ENCODE assay signal across 22 cellular contexts in the genomic region with DNA sequence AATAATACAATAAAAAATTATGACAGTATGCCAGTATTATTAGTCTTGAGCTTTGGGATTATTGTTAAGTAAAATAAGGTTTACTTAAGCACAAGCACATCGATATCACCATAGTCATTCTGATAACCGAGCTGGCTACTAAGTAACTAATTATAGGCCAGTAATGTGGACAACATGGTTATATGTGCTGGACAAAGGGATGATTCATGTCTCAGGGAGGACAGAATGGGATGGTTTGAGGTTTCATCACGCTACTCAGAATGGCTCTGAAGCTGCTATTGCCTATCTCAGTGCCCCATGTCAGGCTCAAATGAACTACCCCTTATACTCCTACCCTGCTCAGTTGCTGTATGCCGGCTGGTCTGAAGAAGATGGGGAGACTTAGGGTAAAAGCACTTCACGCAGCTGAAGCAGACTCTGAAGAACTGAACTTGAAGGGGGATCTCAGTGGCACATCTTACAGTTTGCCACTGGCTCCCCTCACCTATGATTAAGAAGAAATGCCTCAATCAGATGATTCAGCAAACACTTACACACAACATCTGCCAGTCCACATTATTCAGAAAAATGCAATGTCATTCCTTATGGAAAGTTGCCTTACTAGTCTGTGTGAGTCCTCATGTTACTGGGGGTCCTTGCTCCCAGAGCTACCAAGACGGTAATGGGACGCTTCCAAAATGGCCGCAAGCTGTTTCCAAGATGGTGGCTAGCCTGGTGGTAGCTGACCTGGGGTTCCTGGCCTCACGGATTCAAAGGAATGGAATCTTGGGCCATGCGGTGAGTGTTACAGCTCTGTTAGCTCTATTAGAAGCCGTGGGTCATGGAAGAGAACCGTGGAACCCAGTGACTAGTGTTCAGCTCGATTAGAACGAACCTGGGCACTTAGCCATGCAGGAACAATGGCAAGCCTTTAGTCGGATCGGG.
"Had no signal": no experiment of that assay in that cellular context is flagged by ENCODE, and none has a peak within 500 bp of the region (broad histone marks: within the 10 kb centered on the region; RNA-seq: fewer than 3 reads in every experiment).

No MANE protein-coding gene starts in this region.

- ATAC-seq: activated CD4-positive, CD25-positive, alpha-beta regulatory T cell treated with anti-CD3 and anti-CD28 coated beads, Interleukin-2, amount 50 U/mL, for 24 hours; body of pancreas; heart right ventricle; left ventricle myocardium superior; sciatic nerve had no signal

- H3K27ac ChIP-seq: body of pancreas, heart right ventricle, prostate gland, testis had no signal

- H3K9me3 ChIP-seq: body of pancreas, prostate gland, testis had no signal

- H3K27me3 ChIP-seq: body of pancreas, heart right ventricle, testis had no signal

- DNase-seq: activated CD4-positive, alpha-beta T cell treated with anti-CD3 and anti-CD28 coated beads, Interleukin-2, amount 50 U/mL, for 4 hours; activated effector memory CD4-positive, alpha-beta T cell treated with Interleukin-2 at 50 U/mL for 16 hours; activated T-cell treated with anti-CD3 and anti-CD28 coated beads, Interleukin-2, amount 50 U/mL, for 1 hour; amniotic stem cell; body of pancreas; central memory CD4-positive, alpha-beta T cell; cortex of kidney; effector CD8-positive, alpha-beta T cell; foreskin melanocyte; heart right ventricle; islet precursor cell; left ventricle myocardium superior; naive B cell; occipital lobe; stimulated activated CD4-positive, alpha-beta T cell treated with anti-CD3 and anti-CD28 coated beads, Interleukin-2, amount 100 ng/mL, for 48 hours; T-helper 2 cell; testis had no signal

- H3K27me3 Mint-ChIP-seq: activated naive CD4-positive, alpha-beta T cell treated with anti-CD3 and anti-CD28 coated beads, Interleukin-2, amount 50 U/mL, for 24 hours; naive B cell; stimulated activated naive CD8-positive, alpha-beta T cell treated with anti-CD3 and anti-CD28 coated beads, Interleukin-15, Interleukin-2, amounts not matched to agents 100 ng/mL and 50 ng/mL, for 24 hours had no signal

- H3K27ac Mint-ChIP-seq: activated naive CD4-positive, alpha-beta T cell treated with anti-CD3 and anti-CD28 coated beads, Interleukin-2, amount 50 U/mL, for 24 hours; stimulated activated naive CD8-positive, alpha-beta T cell treated with anti-CD3 and anti-CD28 coated beads, Interleukin-15, Interleukin-2, amounts not matched to agents 100 ng/mL and 50 ng/mL, for 24 hours had no signal

- H3K36me3 ChIP-seq: heart right ventricle, prostate gland had no signal

- H3K4me1 ChIP-seq: body of pancreas, heart right ventricle, prostate gland, testis had no signal

- H3K9me3 Mint-ChIP-seq: activated naive CD4-positive, alpha-beta T cell treated with anti-CD3 and anti-CD28 coated beads, Interleukin-2, amount 50 U/mL, for 24 hours; naive B cell had no signal

- H3K4me3 Mint-ChIP-seq: activated naive CD4-positive, alpha-beta T cell treated with anti-CD3 and anti-CD28 coated beads, Interleukin-2, amount 50 U/mL, for 24 hours; naive B cell; stimulated activated naive CD8-positive, alpha-beta T cell treated with anti-CD3 and anti-CD28 coated beads, Interleukin-15, Interleukin-2, amounts not matched to agents 100 ng/mL and 50 ng/mL, for 24 hours had no signal

- H3K4me3 ChIP-seq: body of pancreas, heart right ventricle, prostate gland, testis had no signal
